19 cellular contexts compared by ENCODE assay signal in the genomic region with DNA sequence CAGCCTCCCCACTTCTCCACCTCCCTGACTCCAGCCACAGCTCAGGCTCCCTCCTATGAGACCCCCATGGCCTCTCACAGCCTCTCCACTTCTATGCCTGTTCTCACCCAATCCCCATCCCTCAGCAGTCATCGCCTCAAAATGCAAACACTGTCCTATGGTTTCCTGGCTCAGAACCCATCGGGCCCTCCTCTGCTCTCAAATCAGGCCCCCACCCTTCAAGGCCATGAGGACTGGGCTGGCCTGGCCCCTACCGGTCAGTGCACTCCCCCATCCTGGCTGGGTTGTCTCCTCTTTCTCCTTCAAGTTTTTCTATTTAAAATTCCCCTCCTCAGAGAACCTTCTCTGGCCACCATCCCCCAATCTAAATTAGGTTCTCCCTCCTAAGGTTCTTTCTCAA.
"Had no signal": no experiment of that assay in that cellular context is flagged by ENCODE, and none has a peak within 500 bp of the region (broad histone marks: within the 10 kb centered on the region; RNA-seq: fewer than 3 reads in every experiment).

No MANE protein-coding gene starts in this region.

- DNase-seq: cerebellar nuclear complex; dermis blood vessel endothelial cell; effector CD4-positive, alpha-beta T cell; gastrocnemius medialis; heart right ventricle; hypothalamus; left ventricle myocardium inferior; lower lobe of right lung; naive B cell; nephron progenitor cell; small intestine; stimulated activated CD4-positive, alpha-beta T cell treated with anti-CD3 and anti-CD28 coated beads, Interleukin-12 subunit alpha, Interleukin-12 subunit beta, amount 100 ng/mL, for 4 hours; stimulated activated naive CD4-positive, alpha-beta T cell; trophoblast cell; uterus had no signal

- ATAC-seq: esophagus mucosa, gastrocnemius medialis, heart right ventricle, lower lobe of right lung had no signal

- H3K9me3 ChIP-seq: gastrocnemius medialis, heart right ventricle, left ventricle myocardium inferior, lower lobe of right lung, neutrophil, right atrium auricular region, uterus had no signal

- H3K4me3 ChIP-seq: gastrocnemius medialis, heart right ventricle, left ventricle myocardium inferior, lower lobe of right lung, right atrium auricular region, uterus had no signal

- H3K27me3 ChIP-seq: gastrocnemius medialis, right atrium auricular region, uterus had no signal

- H3K9me3 Mint-ChIP-seq: memory B cell, naive B cell, nephron progenitor cell had no signal

- H3K27ac Mint-ChIP-seq: memory B cell, nephron progenitor cell had no signal

- H3K36me3 Mint-ChIP-seq: memory B cell, naive B cell had no signal

- H3K27ac ChIP-seq: gastrocnemius medialis, heart right ventricle, left ventricle myocardium inferior, lower lobe of right lung, neutrophil, right atrium auricular region, uterus had no signal

- H3K36me3 ChIP-seq: gastrocnemius medialis, heart right ventricle, left ventricle myocardium inferior, lower lobe of right lung, neutrophil, right atrium auricular region, uterus had no signal

- H3K4me3 Mint-ChIP-seq: memory B cell, naive B cell, nephron progenitor cell had no signal
